In genomic region chr7:155751409-155751808, GRCh38 we compare ENCODE assay signal across 21 cellular contexts.
DNase-seq lines count a peak whose midpoint lies in the region; ATAC-seq, FAIRE-seq and TF ChIP-seq lines count a peak whose summit lies in the region.
"Had no signal": no experiment of that assay in that cellular context is flagged by ENCODE, and none has a peak within 500 bp of the region (broad histone marks: within the 10 kb centered on the region; RNA-seq: fewer than 3 reads in every experiment).

No MANE protein-coding gene starts in this region.

- RAD21 ChIA-PET in GM12878 (lab: Charles Lee; ENCODE audit: unreplicated experiment): no interaction called here

- peaks cover 83% of the 10 kb centered on the region for H3K4me1 ChIP-seq in OCI-LY3 (ENCODE audit: low read length)
- H3K4me1 ChIP-seq in GM12878 (ENCODE audit: control insufficient read depth, insufficient read depth, low read length): peaks cover 47% of the 10 kb centered on the region
- H3K4me1 ChIP-seq: SJSA1 had no signal

- no peak overlapping the region for H3K4me3 ChIP-seq in OCI-LY3 (ENCODE audit: low read length)
- peak overlapping the region; percentile 15; the same call in 1 of the 2 replicates for H3K4me3 ChIP-seq in GM12878
- H3K4me3 ChIP-seq: GM23338, HAP-1, SJSA1 had no signal

- CTCF ChIA-PET in GM12878 (lab: Yijun Ruan, JAX): interaction anchor here (3.9 kb wide), 1 partner anchor 152 kb away, joined by 15 read pairs; no protein-coding TSS in a partner anchor

- TF ChIP-seq CTCF in OCI-LY3 (IDR thresholded peaks at IDR 0.05; ENCODE audit: low read depth, low read length) (no peak), GM12878 (IDR thresholded peaks at IDR 0.05 in 2 of 3, conservative IDR thresholded peaks at IDR 0.05 in 1 of 3; ENCODE audit: control insufficient read depth in 2 of 3, extremely low read depth in 1 of 3, insufficient read depth in 1 of 3, low read depth in 3 of 3, low read length in 3 of 3) (no peak)

- H3K27me3 ChIP-seq in OCI-LY3 (ENCODE audit: low read depth, low read length): no peaks in the 10 kb centered on the region
- no peaks in the 10 kb centered on the region for H3K27me3 ChIP-seq in GM12878 (replicated peaks in 1 of 2; ENCODE audit: control insufficient read depth in 2 of 2, insufficient read depth in 2 of 2, low read length in 1 of 2)
- H3K27me3 ChIP-seq: SJSA1 had no signal

- H2AFZ ChIP-seq in OCI-LY3 (ENCODE audit: low read depth, low read length) (no peak overlapping the region), GM12878 (ENCODE audit: control insufficient read depth, low read depth, low read length) (no peak overlapping the region)
- H2AFZ ChIP-seq: GM23338 had no signal

- in situ Hi-C loops in GM12878 (cut with MboI): loop anchor here (10.0 to 25.0 kb wide), 2 partner anchors 364 to 547 kb away; no protein-coding TSS in a partner anchor

- H3K79me2 ChIP-seq in OCI-LY3 (ENCODE audit: low read length): peaks cover 80% of the 10 kb centered on the region
- H3K79me2 ChIP-seq in GM12878 (ENCODE audit: control insufficient read depth, insufficient read depth, low read length): peaks cover 78% of the 10 kb centered on the region

- no peak overlapping the region for H3K4me3 Mint-ChIP-seq in activated naive CD8-positive, alpha-beta T cell treated with anti-CD3 and anti-CD28 coated beads, Interleukin-2, amount 50 U/mL, for 24 hours
- no peak overlapping the region for H3K4me3 Mint-ChIP-seq in activated naive CD8-positive, alpha-beta T cell treated with anti-CD3 and anti-CD28 coated beads for 36 hours
- H3K4me3 Mint-ChIP-seq: GM23338 had no signal

- H3K36me3 ChIP-seq in OCI-LY3 (replicated peaks; ENCODE audit: low read depth, low read length) (peaks cover 19% of the 10 kb centered on the region), GM12878 (ENCODE audit: control insufficient read depth in 2 of 2, insufficient read depth in 2 of 2, low read length in 1 of 2) (peaks cover 1 to 4% of the 10 kb centered on the region in 2 experiments; a peak in 1 of 4 replicates)

- H3K9me3 ChIP-seq in OCI-LY3 (ENCODE audit: insufficient read depth, low read length): no peaks in the 10 kb centered on the region
- H3K9me3 ChIP-seq in GM12878 (replicated peaks; ENCODE audit: control insufficient read depth, insufficient read depth, low read length): no peaks in the 10 kb centered on the region; the same call in 2 of the 3 replicates
- H3K9me3 ChIP-seq: HAP-1, SJSA1 had no signal

- no peak for DNase-seq in activated naive CD8-positive, alpha-beta T cell treated with anti-CD3 and anti-CD28 coated beads, Interleukin-2, amount 50 U/mL, for 24 hours
- no peak for DNase-seq in activated naive CD8-positive, alpha-beta T cell treated with anti-CD3 and anti-CD28 coated beads for 36 hours
- no peak for DNase-seq in GM12878 (ENCODE audit: low read depth, low spot score)
- no peak for DNase-seq in cerebellar nuclear complex (lab: John Stamatoyannopoulos, UW)
- DNase-seq in NCI-H526 treated with DMSO at 0.1 percent for 48 hours (lab: John Stamatoyannopoulos, UW): no peak
- no peak for DNase-seq in mucosa of gallbladder (ENCODE audit: low spot score)
- DNase-seq: AML-193, KG1, NCI-H1105, NCI-H2029 treated with DMSO at 0.1 percent for 48 hours, NCI-H226, NCI-H510A treated with DMSO at 0.1 percent for 48 hours, NCI-H774 had no signal

- intact Hi-C loops in GM12878 (cut with micrococcal nuclease; ENCODE audit: unreplicated experiment): loop anchor here (10.0 kb wide), 1 partner anchor 547 kb away; no protein-coding TSS in a partner anchor

- no peaks in the 10 kb centered on the region for H3K9me3 Mint-ChIP-seq in activated naive CD8-positive, alpha-beta T cell treated with anti-CD3 and anti-CD28 coated beads, Interleukin-2, amount 50 U/mL, for 24 hours
- H3K9me3 Mint-ChIP-seq in activated naive CD8-positive, alpha-beta T cell treated with anti-CD3 and anti-CD28 coated beads for 36 hours: no peaks in the 10 kb centered on the region

- no peak for TF ChIP-seq EP300 in GM12878 (IDR thresholded peaks at IDR 0.05; ENCODE audit: borderline replicate concordance in 1 of 2, control insufficient read depth in 1 of 2, low read depth in 2 of 2, low read length in 2 of 2)

- peaks cover 31% of the 10 kb centered on the region for H3K36me3 Mint-ChIP-seq in activated naive CD8-positive, alpha-beta T cell treated with anti-CD3 and anti-CD28 coated beads, Interleukin-2, amount 50 U/mL, for 24 hours (ENCODE audit: low read depth)
- peaks cover 37% of the 10 kb centered on the region for H3K36me3 Mint-ChIP-seq in activated naive CD8-positive, alpha-beta T cell treated with anti-CD3 and anti-CD28 coated beads for 36 hours

- H3K9ac ChIP-seq in OCI-LY3 (ENCODE audit: low read length) (no peak overlapping the region), GM12878 (ENCODE audit: control insufficient read depth, insufficient read depth, low read length) (no peak overlapping the region)

- no peak for TF ChIP-seq POLR2A in GM12878 (IDR thresholded peaks at IDR 0.05; ENCODE audit: low read depth, low read length)

- ATAC-seq in activated naive CD8-positive, alpha-beta T cell treated with anti-CD3 and anti-CD28 coated beads, Interleukin-2, amount 50 U/mL, for 24 hours: peak; percentile 66
- ATAC-seq in GM12878: no peak
- ATAC-seq in HG03342 (IDR thresholded peaks at IDR 0.05; ENCODE audit: unreplicated experiment): no peak
- ATAC-seq: GM23338, Right ventricle myocardium inferior had no signal

- WGBS in GM12878 (ENCODE audit: insufficient coverage, insufficient replicate concordance, low lambda C conversion rate, missing lambda C conversion rate): 54% methylated on average over 4 of the region's 4 CpGs

- BruUV-seq in GM12878 (replicated peaks; lab: Mats Ljungman, UMichigan): no TSS peak

- H3K27ac ChIP-seq in OCI-LY3 (ENCODE audit: low read length) (no peak overlapping the region), GM12878 (ENCODE audit: control insufficient read depth, insufficient read depth) (peak overlapping the region; percentile 86)
- H3K27ac ChIP-seq: SJSA1 had no signal

- H3K27me3 Mint-ChIP-seq in activated naive CD8-positive, alpha-beta T cell treated with anti-CD3 and anti-CD28 coated beads, Interleukin-2, amount 50 U/mL, for 24 hours: no peaks in the 10 kb centered on the region
- no peaks in the 10 kb centered on the region for H3K27me3 Mint-ChIP-seq in activated naive CD8-positive, alpha-beta T cell treated with anti-CD3 and anti-CD28 coated beads for 36 hours

- SMC1A ChIA-PET in GM12878 (lab: Charles Lee; ENCODE audit: uncharacterized antibody, unreplicated experiment): interaction anchor here (1.5 kb wide), 1 partner anchor 153 kb away, joined by 6 read pairs; no protein-coding TSS in a partner anchor

- TF ChIP-seq RAD21 in GM12878 (IDR thresholded peaks at IDR 0.05; ENCODE audit: insufficient read depth, low read depth, low read length): no peak

- FAIRE-seq in GM12878 (lab: Jason Lieb, UNC): no peak
- FAIRE-seq: D721Med, HTR-8/SVneo had no signal

- peaks cover 78% of the 10 kb centered on the region for H4K20me1 ChIP-seq in OCI-LY3 (ENCODE audit: insufficient read depth, low read length)
- H4K20me1 ChIP-seq in GM12878 (ENCODE audit: control insufficient read depth, insufficient read depth): no peaks in the 10 kb centered on the region

- H3K4me1 Mint-ChIP-seq in activated naive CD8-positive, alpha-beta T cell treated with anti-CD3 and anti-CD28 coated beads, Interleukin-2, amount 50 U/mL, for 24 hours: peaks cover 83% of the 10 kb centered on the region
- peaks cover 80% of the 10 kb centered on the region for H3K4me1 Mint-ChIP-seq in activated naive CD8-positive, alpha-beta T cell treated with anti-CD3 and anti-CD28 coated beads for 36 hours

- POLR2A ChIA-PET in GM12878 (lab: Charles Lee): no interaction called here

- H3K27ac Mint-ChIP-seq in activated naive CD8-positive, alpha-beta T cell treated with anti-CD3 and anti-CD28 coated beads, Interleukin-2, amount 50 U/mL, for 24 hours: peak overlapping the region; percentile 77
- H3K27ac Mint-ChIP-seq in activated naive CD8-positive, alpha-beta T cell treated with anti-CD3 and anti-CD28 coated beads for 36 hours: no peak overlapping the region
- H3K27ac Mint-ChIP-seq: GM23338 had no signal

- H3K4me2 ChIP-seq in OCI-LY3 (ENCODE audit: low read length) (peak overlapping the region; percentile 85; the same call in 1 of the 2 replicates), GM12878 (ENCODE audit: control insufficient read depth, insufficient read depth) (peak overlapping the region; percentile 3; the same call in 1 of the 2 replicates)
- H3K4me2 ChIP-seq: GM23338 had no signal

TF ChIP-seq in GM12878, 131 proteins besides CTCF, POLR2A, EP300 and RAD21:
- TF ChIP-seq MXI1 (IDR thresholded peaks at IDR 0.05; ENCODE audit: low read depth, low read length) (no peak), SRF (IDR thresholded peaks at IDR 0.05; ENCODE audit: low read depth in 2 of 2, low read length in 2 of 2) (peak in 1 of 2 experiments; percentile 71; a peak in 1 of 4 replicates)
